ENCODE assay signal across 8 cellular contexts in the genomic region with DNA sequence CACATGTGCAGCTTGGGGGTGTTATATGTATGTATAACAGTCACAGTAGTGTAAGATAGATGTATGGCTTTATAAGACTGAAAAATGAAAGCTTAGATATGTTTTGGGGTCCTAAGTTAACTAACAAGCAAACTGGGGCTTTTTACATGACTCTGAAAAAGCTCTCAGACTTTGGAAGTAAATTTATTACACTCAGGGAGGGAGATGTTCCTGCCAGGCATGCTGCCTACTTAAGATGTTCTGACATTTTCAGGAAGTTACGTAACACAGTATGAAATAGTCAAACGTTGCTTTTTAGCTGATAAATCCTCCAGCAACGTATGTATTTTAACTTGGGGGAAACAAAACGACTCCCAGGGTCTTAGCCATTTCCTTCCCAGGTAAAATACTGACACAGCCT. TPM values are rescaled to one million over a fixed set of nuclear protein-coding genes. Genes with fewer than 3 reads are reported as not detected.
DNase-seq lines count a peak whose midpoint lies in the region; ATAC-seq and TF ChIP-seq lines count a peak whose summit lies in the region.

No MANE protein-coding gene starts in this region.

- H3K79me1 ChIP-seq in H9 (ENCODE audit: insufficient read depth, low read depth, low read length, poor library complexity, severe bottlenecking) = no peaks in the 10 kb centered on the region

- no peak overlapping the region for H2BK5ac ChIP-seq in H9 (ENCODE audit: insufficient read length, low read length)

- intact Hi-C loops in left colon (cut with DNase I, micrococcal nuclease) = no loop called here

- H3K9ac ChIP-seq in SK-N-SH (no peak overlapping the region), H9 (ENCODE audit: extremely low read depth, insufficient read length, low read length) (no peak overlapping the region)

- H3K23me2 ChIP-seq in H9 (ENCODE audit: insufficient read length, low read depth, low read length, poor library complexity, severe bottlenecking) = peaks cover 6% of the 10 kb centered on the region

- H3K14ac ChIP-seq in H9 (ENCODE audit: insufficient read depth, low read length) = no peak overlapping the region

- H3K4me1 ChIP-seq in SK-N-SH (ENCODE audit: control insufficient read depth in 1 of 2, insufficient read depth in 2 of 2, low read depth in 1 of 2, low read length in 1 of 2) (peaks cover 18 to 30% of the 10 kb centered on the region in 2 experiments; a peak in 3 of 4 replicates), H9 (ENCODE audit: insufficient read depth, low read length) (no peaks in the 10 kb centered on the region)

- H3K27me3 ChIP-seq in SK-N-SH (ENCODE audit: insufficient read depth) (no peaks in the 10 kb centered on the region), H9 (ENCODE audit: insufficient read depth, low read length) (no peaks in the 10 kb centered on the region)

- H2AK5ac ChIP-seq in H9 (ENCODE audit: insufficient read length, low read length) = no peak overlapping the region

- H3F3A ChIP-seq in SK-N-SH (replicated peaks; ENCODE audit: insufficient read depth) = peaks cover 8% of the 10 kb centered on the region

- no peak overlapping the region for H3K23ac ChIP-seq in H9 (ENCODE audit: insufficient read length, low read depth, low read length)

- peak overlapping the region; percentile 69; the same call in 1 of the 2 replicates for H3K4me2 ChIP-seq in SK-N-SH
- no peak overlapping the region for H3K4me2 ChIP-seq in H9 (ENCODE audit: insufficient read depth, insufficient read length, low read length)

- ATAC-seq in SK-N-SH treated with all-trans-retinoic acid at 6 μM for 48 hours = no peak
- ATAC-seq in T-cell (replicated peaks in 1 of 4) = no peak
- no peak for ATAC-seq in stimulated activated naive CD8-positive, alpha-beta T cell treated with anti-CD3 and anti-CD28 coated beads, Interleukin-15, amount 100 ng/mL, for 72 hours
- ATAC-seq in left colon = no peak

- H3K4me1 Mint-ChIP-seq in T-cell = peaks cover 53 to 64% (median 57%) of the 10 kb centered on the region in 3 donors
- peaks cover 39% of the 10 kb centered on the region for H3K4me1 Mint-ChIP-seq in stimulated activated naive CD8-positive, alpha-beta T cell treated with anti-CD3 and anti-CD28 coated beads, Interleukin-15, amount 100 ng/mL, for 72 hours
- peaks cover 20 to 22% of the 10 kb centered on the region in 2 experiments for H3K4me1 Mint-ChIP-seq in H9

- 29% methylated on average over 4 of the region's 4 CpGs for WGBS in SK-N-SH (ENCODE audit: low lambda C conversion rate)
- WGBS in H9 (ENCODE audit: extremely low coverage, insufficient read length, low lambda C conversion rate) = no CpG with 5 or more reads among the region's 4 CpGs

- no peak overlapping the region for H4K8ac ChIP-seq in H9 (replicated peaks; ENCODE audit: insufficient read length, low read depth, low read length)

- H3T11ph ChIP-seq in H9 (ENCODE audit: low read length) = no peak overlapping the region

- no peak for TF ChIP-seq CTCF in SK-N-SH (IDR thresholded peaks at IDR 0.05)
- no peak for TF ChIP-seq CTCF in fibroblast of pulmonary artery (IDR thresholded peaks at IDR 0.05; ENCODE audit: low read length, missing control alignments)
- TF ChIP-seq CTCF in H9 (conservative IDR thresholded peaks at IDR 0.05) = no peak

- no peak for DNase-seq in SK-N-SH
- peak in 1 of 34 experiments; percentile 11 for DNase-seq in T-cell
- DNase-seq in fibroblast of pulmonary artery (ENCODE audit: low read depth) = peak; percentile 81
- peak in 1 of 2 donors; percentile 3 for DNase-seq in stimulated activated naive CD8-positive, alpha-beta T cell treated with anti-CD3 and anti-CD28 coated beads, Interleukin-15, amount 100 ng/mL, for 72 hours
- no peak for DNase-seq in left colon
- no peak for DNase-seq in activated effector memory CD4-positive, alpha-beta T cell treated with anti-CD3 and anti-CD28 coated beads, Interleukin-2, amount 50 U/mL, for 16 hours
- no peak for DNase-seq in H9

- H4K5ac ChIP-seq in H9 (ENCODE audit: insufficient read length, low read depth, low read length) = no peak overlapping the region

- H3K36me3 Mint-ChIP-seq in T-cell (no peaks in the 10 kb centered on the region), H9 (ENCODE audit: insufficient read depth in 1 of 3, low read depth in 3 of 3) (no peaks in the 10 kb centered on the region)

- no peaks in the 10 kb centered on the region for H3K9me3 ChIP-seq in SK-N-SH
- no peaks in the 10 kb centered on the region for H3K9me3 ChIP-seq in H9 (ENCODE audit: control insufficient read depth, low read depth, low read length)

- H3K36me3 ChIP-seq in SK-N-SH (replicated peaks in 1 of 2; ENCODE audit: control insufficient read depth in 1 of 2, insufficient read depth in 2 of 2, low read length in 1 of 2) = no peaks in the 10 kb centered on the region

- peak overlapping the region; percentile 92 to 98 (median 93) for H3K4me3 Mint-ChIP-seq in T-cell
- H3K4me3 Mint-ChIP-seq in stimulated activated naive CD8-positive, alpha-beta T cell treated with anti-CD3 and anti-CD28 coated beads, Interleukin-15, amount 100 ng/mL, for 72 hours = peak overlapping the region; percentile 100
- no peak overlapping the region for H3K4me3 Mint-ChIP-seq in H9

- H3K4ac ChIP-seq in H9 (ENCODE audit: low read depth, low read length) = no peak overlapping the region

- TF ChIP-seq EP300 in SK-N-SH (IDR thresholded peaks at IDR 0.05; ENCODE audit: borderline replicate concordance in 1 of 2, low read depth in 1 of 2, low read length in 1 of 2) = no peak

- H2AFZ ChIP-seq in SK-N-SH (ENCODE audit: low read depth) (peak overlapping the region; percentile 96), H9 (ENCODE audit: low read length) (no peak overlapping the region)

- CTCF ChIA-PET in SK-N-SH (lab: Yijun Ruan, JAX) = interaction anchor here (1.0 to 1.5 kb wide), 3 partner anchors 182 to 265 kb away, joined by 3 to 4 read pairs (median 4); no protein-coding TSS in a partner anchor
- CTCF ChIA-PET in T-cell (lab: Charles Lee) = interaction anchor here (0.6 to 1.2 kb wide), 6 partner anchors 43 to 254 kb away, joined by 3 to 11 read pairs (median 5); no protein-coding TSS in a partner anchor

- no peak overlapping the region for H3K56ac ChIP-seq in H9 (ENCODE audit: insufficient read length, low read depth, low read length)

- H3K9me3 Mint-ChIP-seq in T-cell (no peaks in the 10 kb centered on the region), H9 (no peaks in the 10 kb centered on the region; a peak in 1 of 5 replicates)
- no peaks in the 10 kb centered on the region for H3K9me3 Mint-ChIP-seq in stimulated activated naive CD8-positive, alpha-beta T cell treated with anti-CD3 and anti-CD28 coated beads, Interleukin-15, amount 100 ng/mL, for 72 hours

- H3K9me2 ChIP-seq in SK-N-SH = no peaks in the 10 kb centered on the region

- peaks cover 25% of the 10 kb centered on the region for H3K79me2 ChIP-seq in SK-N-SH (ENCODE audit: insufficient read depth)
- H3K79me2 ChIP-seq in H9 (ENCODE audit: insufficient read depth, low read length) = no peaks in the 10 kb centered on the region

- H3K27ac Mint-ChIP-seq in T-cell = peak overlapping the region; percentile 99 to 100
- peak overlapping the region; percentile 99 to 100 for H3K27ac Mint-ChIP-seq in stimulated activated naive CD8-positive, alpha-beta T cell treated with anti-CD3 and anti-CD28 coated beads, Interleukin-15, amount 100 ng/mL, for 72 hours
- H3K27ac Mint-ChIP-seq in H9 = no peak overlapping the region

- no peak for TF ChIP-seq RAD21 in SK-N-SH (IDR thresholded peaks at IDR 0.05; ENCODE audit: low read length)

- H3K27ac ChIP-seq in SK-N-SH (ENCODE audit: low read depth in 2 of 2, low read length in 1 of 2) (peak overlapping the region in 1 of 2 experiments; percentile 86; a peak in 3 of 4 replicates), H9 (ENCODE audit: insufficient read length, low read depth, low read length) (no peak overlapping the region)

- POLR2A ChIA-PET in SK-N-SH (lab: Yijun Ruan, JAX) = no interaction called here
- POLR2A ChIA-PET in T-cell (lab: Charles Lee) = interaction anchor here in 1 of 2 donors (0.6 to 3.9 kb wide), 13 partner anchors 11 to 625 kb away, joined by 3 to 35 read pairs (median 5); partner anchors contain the start of gene DZIP3

- no peak overlapping the region for H3K4me3 ChIP-seq in SK-N-SH (ENCODE audit: low read depth in 2 of 2, low read length in 1 of 2)
- no peak overlapping the region for H3K4me3 ChIP-seq in fibroblast of pulmonary artery (replicated peaks; ENCODE audit: low read depth, low read length)

- H4K91ac ChIP-seq in H9 (ENCODE audit: insufficient read length, low read depth, low read length) = no peak overlapping the region

- H2BK15ac ChIP-seq in H9 (ENCODE audit: low read depth, low read length) = no peak overlapping the region

- no peak overlapping the region for H3K18ac ChIP-seq in H9 (ENCODE audit: insufficient read length, low read depth, low read length)

- H2BK120ac ChIP-seq in H9 (ENCODE audit: low read depth, low read length, poor library complexity, severe bottlenecking) = no peak overlapping the region

- no peaks in the 10 kb centered on the region for H4K20me1 ChIP-seq in SK-N-SH (ENCODE audit: insufficient read depth)
- no peaks in the 10 kb centered on the region for H4K20me1 ChIP-seq in H9 (ENCODE audit: control insufficient read depth, insufficient read depth, insufficient read length)

- H3K27me3 Mint-ChIP-seq in T-cell (no peaks in the 10 kb centered on the region), H9 (ENCODE audit: low read depth) (peaks cover 16% of the 10 kb centered on the region)
- no peaks in the 10 kb centered on the region for H3K27me3 Mint-ChIP-seq in stimulated activated naive CD8-positive, alpha-beta T cell treated with anti-CD3 and anti-CD28 coated beads, Interleukin-15, amount 100 ng/mL, for 72 hours

- H2BK20ac ChIP-seq in H9 (ENCODE audit: low read depth, low read length, poor library complexity, severe bottlenecking) = no peak overlapping the region

- no peak overlapping the region for H2BK12ac ChIP-seq in H9 (ENCODE audit: insufficient read length, low read depth, low read length)

TF ChIP-seq in SK-N-SH, 30 proteins besides CTCF, POLR2A, EP300 and RAD21:
- TF ChIP-seq JUND (IDR thresholded peaks at IDR 0.05) (no peak), SMC3 (IDR thresholded peaks at IDR 0.05; ENCODE audit: low read depth, low read length) (no peak), GABPA (IDR thresholded peaks at IDR 0.05; ENCODE audit: low read depth) (0 out of 2 replicates have a peak, but pooled peaks have one; percentile 18)

TF ChIP-seq in SK-N-SH treated with all-trans-retinoic acid at 6 μM for 48 hours, 23 proteins besides CTCF, POLR2A, EP300 and RAD21 (continues in another document):
- TF ChIP-seq ZNF565 (CRISPR knock-in tag; conservative IDR thresholded peaks at IDR 0.05; ENCODE audit: low read depth) (no peak), TCF4 (CRISPR knock-in tag; IDR thresholded peaks at IDR 0.05; ENCODE audit: borderline replicate concordance) (no peak), ZFP3 (CRISPR knock-in tag; IDR thresholded peaks at IDR 0.05) (no peak)

RNA-seq across cellular contexts. Expression of gene IFT57, which starts 1.7 kb away (rescaled TPM):
- 47.8 and 81.6 TPM in 2 replicates for polyA plus RNA-seq in SK-N-SH (2012; rRNA removed)
- polyA plus RNA-seq in SK-N-SH (2012; cell fraction: cytosol; rRNA removed) = 72.9 and 102 TPM in 2 replicates
- polyA plus RNA-seq in SK-N-SH (2012; cell fraction: nucleus; rRNA removed) = 68.9 and 85.2 TPM in 2 replicates
- total RNA-seq in T-cell (10 to 100 TPM; 24.8 to 36.7 (median 30.0) TPM), left colon (10 to 100 TPM; 42.5 to 46.7 TPM), H9 (2021) (21.4 and 21.9 TPM in 2 replicates)

Comparison
In these comparisons a context has a peak if more than half of its experiments do, and no peak if none do; other contexts are left out.
1. H3K27ac Mint-ChIP-seq: peak in T-cell (2 of 2) and stimulated activated naive CD8-positive, alpha-beta T cell treated with anti-CD3 and anti-CD28 coated beads, Interleukin-15, amount 100 ng/mL, for 72 hours (2 of 2); none in H9 (0 of 3).
2. H3K4me3 Mint-ChIP-seq: peak in T-cell (3 of 3) and stimulated activated naive CD8-positive, alpha-beta T cell treated with anti-CD3 and anti-CD28 coated beads, Interleukin-15, amount 100 ng/mL, for 72 hours (2 of 2); none in H9 (0 of 2).